In genomic region chr1:30877205-30877912, GRCh38 we compare ENCODE assay signal across 1 cellular context.
TF ChIP-seq lines count a peak whose summit lies in the region.

No MANE protein-coding gene starts in this region.

TF ChIP-seq in liver, 16 proteins besides CTCF, POLR2A, EP300 and RAD21 (continued from another document):
- TF ChIP-seq REST (IDR thresholded peaks at IDR 0.05) (no peak), FOXA2 (IDR thresholded peaks at IDR 0.05) (no peak), SP1 (IDR thresholded peaks at IDR 0.05) (no peak), MAX (IDR thresholded peaks at IDR 0.05) (no peak), HNF4G (IDR thresholded peaks at IDR 0.05) (no peak), YY1 (IDR thresholded peaks at IDR 0.05) (no peak), EGR1 (IDR thresholded peaks at IDR 0.05; ENCODE audit: low read depth in 2 of 2) (no peak)
- TF ChIP-seq, protein P1, sequence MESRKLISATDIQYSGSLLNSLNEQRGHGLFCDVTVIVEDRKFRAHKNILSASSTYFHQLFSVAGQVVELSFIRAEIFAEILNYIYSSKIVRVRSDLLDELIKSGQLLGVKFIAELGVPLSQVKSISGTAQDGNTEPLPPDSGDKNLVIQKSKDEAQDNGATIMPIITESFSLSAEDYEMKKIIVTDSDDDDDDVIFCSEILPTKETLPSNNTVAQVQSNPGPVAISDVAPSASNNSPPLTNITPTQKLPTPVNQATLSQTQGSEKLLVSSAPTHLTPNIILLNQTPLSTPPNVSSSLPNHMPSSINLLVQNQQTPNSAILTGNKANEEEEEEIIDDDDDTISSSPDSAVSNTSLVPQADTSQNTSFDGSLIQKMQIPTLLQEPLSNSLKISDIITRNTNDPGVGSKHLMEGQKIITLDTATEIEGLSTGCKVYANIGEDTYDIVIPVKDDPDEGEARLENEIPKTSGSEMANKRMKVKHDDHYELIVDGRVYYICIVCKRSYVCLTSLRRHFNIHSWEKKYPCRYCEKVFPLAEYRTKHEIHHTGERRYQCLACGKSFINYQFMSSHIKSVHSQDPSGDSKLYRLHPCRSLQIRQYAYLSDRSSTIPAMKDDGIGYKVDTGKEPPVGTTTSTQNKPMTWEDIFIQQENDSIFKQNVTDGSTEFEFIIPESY (IDR thresholded peaks at IDR 0.05) = no peak
